In genomic region chr6:31622678-31623077, GRCh38 we compare ENCODE assay signal across 9 cellular contexts. TPM values are rescaled to one million over a fixed set of nuclear protein-coding genes. Genes with fewer than 3 reads are reported as not detected.
A peak's percentile ranks its signal among the peaks of the same experiment; 100 is the strongest.
DNase-seq lines count a peak whose midpoint lies in the region; ATAC-seq and TF ChIP-seq lines count a peak whose summit lies in the region.
"Had no signal": no experiment of that assay in that cellular context is flagged by ENCODE, and none has a peak within 500 bp of the region (broad histone marks: within the 10 kb centered on the region; RNA-seq: fewer than 3 reads in every experiment).

No MANE protein-coding gene starts in this region.

- TF ChIP-seq CTCF in 22Rv1 (IDR thresholded peaks at IDR 0.05): no peak
- no peak for TF ChIP-seq CTCF in lower lobe of right lung (IDR thresholded peaks at IDR 0.05)
- no peak for TF ChIP-seq CTCF in psoas muscle (IDR thresholded peaks at IDR 0.05)

- no peak overlapping the region; the same call in 1 of the 2 replicates for H3K9ac ChIP-seq in HUES48 (ENCODE audit: low read depth, low read length)

- peaks cover 72% of the 10 kb centered on the region for H3K36me3 Mint-ChIP-seq in activated naive CD8-positive, alpha-beta T cell treated with anti-CD3 and anti-CD28 coated beads, Interleukin-2, amount 50 U/mL, for 24 hours (ENCODE audit: low read depth)

- no peaks in the 10 kb centered on the region for H3K27me3 Mint-ChIP-seq in activated naive CD8-positive, alpha-beta T cell treated with anti-CD3 and anti-CD28 coated beads, Interleukin-2, amount 50 U/mL, for 24 hours

- 58 to 69% (median 59%) methylated on average over 10 of the region's 10 CpGs for WGBS in psoas muscle, 3 donors

- peaks cover 13% of the 10 kb centered on the region for H3K4me1 ChIP-seq in HUES48 (ENCODE audit: control insufficient read depth, insufficient read depth, low read length)
- peaks cover 22% of the 10 kb centered on the region for H3K4me1 ChIP-seq in lower lobe of right lung
- H3K4me1 ChIP-seq in psoas muscle: peaks cover 16% of the 10 kb centered on the region

- H3K36me3 ChIP-seq in HUES48 (ENCODE audit: control insufficient read depth, insufficient read depth, low read length) (peaks cover 61% of the 10 kb centered on the region), lower lobe of right lung (peaks cover 55% of the 10 kb centered on the region), psoas muscle (ENCODE audit: insufficient read depth in 1 of 2, low read depth in 1 of 2) (peaks cover 18 to 58% of the 10 kb centered on the region in 2 donors)

- peak overlapping the region; percentile 96 for H3K4me3 Mint-ChIP-seq in activated naive CD8-positive, alpha-beta T cell treated with anti-CD3 and anti-CD28 coated beads, Interleukin-2, amount 50 U/mL, for 24 hours

- peaks cover 40% of the 10 kb centered on the region for H3K4me1 Mint-ChIP-seq in activated naive CD8-positive, alpha-beta T cell treated with anti-CD3 and anti-CD28 coated beads, Interleukin-2, amount 50 U/mL, for 24 hours

- ATAC-seq in activated naive CD8-positive, alpha-beta T cell treated with anti-CD3 and anti-CD28 coated beads, Interleukin-2, amount 50 U/mL, for 24 hours: no peak
- ATAC-seq in lower lobe of right lung (no peak), GM18867 (IDR thresholded peaks at IDR 0.05; ENCODE audit: unreplicated experiment) (no peak), psoas muscle (no peak), HG03520 (IDR thresholded peaks at IDR 0.05; ENCODE audit: unreplicated experiment) (no peak), GM21825 (IDR thresholded peaks at IDR 0.05; ENCODE audit: unreplicated experiment) (no peak)

- H3K9me3 ChIP-seq in HUES48 (ENCODE audit: control insufficient read depth, insufficient read depth, low read length) (no peaks in the 10 kb centered on the region), lower lobe of right lung (no peaks in the 10 kb centered on the region), psoas muscle (no peaks in the 10 kb centered on the region)

- H3K4me3 ChIP-seq in HUES48 (ENCODE audit: low read depth, low read length) (peak overlapping the region; percentile 84), lower lobe of right lung (no peak overlapping the region), psoas muscle (no peak overlapping the region)

- intact Hi-C loops in lower lobe of right lung (cut with DNase I): no loop called here
- intact Hi-C loops in psoas muscle (cut with DNase I): loop anchor here in 1 of 2 donors (2.0 kb wide), 1 partner anchor 28 kb away; no protein-coding TSS in a partner anchor

- DNase-seq in activated naive CD8-positive, alpha-beta T cell treated with anti-CD3 and anti-CD28 coated beads, Interleukin-2, amount 50 U/mL, for 24 hours: no peak
- peak; percentile 66 for DNase-seq in lower lobe of right lung
- DNase-seq in psoas muscle: no peak
- DNase-seq: midbrain had no signal

- H3K9me3 Mint-ChIP-seq in activated naive CD8-positive, alpha-beta T cell treated with anti-CD3 and anti-CD28 coated beads, Interleukin-2, amount 50 U/mL, for 24 hours: no peaks in the 10 kb centered on the region

- peak overlapping the region; percentile 96 for H3K27ac Mint-ChIP-seq in activated naive CD8-positive, alpha-beta T cell treated with anti-CD3 and anti-CD28 coated beads, Interleukin-2, amount 50 U/mL, for 24 hours

- no peaks in the 10 kb centered on the region for H3K27me3 ChIP-seq in HUES48 (ENCODE audit: control insufficient read depth, insufficient read depth, low read length)
- no peaks in the 10 kb centered on the region for H3K27me3 ChIP-seq in lower lobe of right lung (ENCODE audit: low read depth)
- H3K27me3 ChIP-seq in psoas muscle (ENCODE audit: insufficient read depth in 3 of 3, low read length in 2 of 3): no peaks in the 10 kb centered on the region

- peak overlapping the region; percentile 96 for H3K27ac ChIP-seq in 22Rv1
- H3K27ac ChIP-seq in HUES48 (ENCODE audit: low read depth, low read length): no peak overlapping the region
- H3K27ac ChIP-seq in lower lobe of right lung: peak overlapping the region; percentile 97
- no peak overlapping the region for H3K27ac ChIP-seq in psoas muscle

RNA-seq across cellular contexts. Expression of gene PRRC2A, which starts 2.2 kb away (rescaled TPM):
- total RNA-seq in lower lobe of right lung: 133 TPM
- 100 to 1,000 TPM in 1 of 4 donors, 10 to 100 TPM in 3; 80.1 to 116 (median 81.7) TPM for total RNA-seq in psoas muscle
- 100 to 1,000 TPM in 1 of 3 donors, 10 to 100 TPM in 2; 60.2 to 119 (median 65.3) TPM for polyA plus RNA-seq in psoas muscle

RNA-seq across cellular contexts. Expression of gene AIF1, which starts 7.6 kb away (rescaled TPM):
- 109 TPM for total RNA-seq in lower lobe of right lung
- total RNA-seq in psoas muscle: 1 to 10 TPM; 2.6 to 9.5 (median 4.6) TPM
- polyA plus RNA-seq in psoas muscle: 10 to 100 TPM in 1 of 3 donors, 1 to 10 TPM in 2; 4.9 to 11.3 (median 5.7) TPM

RNA-seq across cellular contexts. Expression of gene BAG6, which starts 29.8 kb away (rescaled TPM):
- total RNA-seq in lower lobe of right lung: 253 TPM
- total RNA-seq in psoas muscle: 100 to 1,000 TPM; 317 to 370 (median 341) TPM
- polyA plus RNA-seq in psoas muscle: 100 to 1,000 TPM; 294 to 419 (median 302) TPM

RNA-seq across cellular contexts. Expression of gene NCR3, which starts 29.9 kb away (rescaled TPM):
- 2.6 TPM for total RNA-seq in lower lobe of right lung
- total RNA-seq in psoas muscle: not detected
- under 1 TPM in 2 of 3 donors, not detected in 1; 0.08 to 0.20 TPM for polyA plus RNA-seq in psoas muscle

RNA-seq across cellular contexts. Expression of gene APOM, which starts 33.0 kb away (rescaled TPM):
- 1.6 TPM for total RNA-seq in lower lobe of right lung
- total RNA-seq in psoas muscle: 1 to 10 TPM; 1.9 to 3.0 (median 2.3) TPM
- 1 to 10 TPM; 1.8 to 3.5 (median 2.0) TPM for polyA plus RNA-seq in psoas muscle

Comparison
In these comparisons a context has a peak if more than half of its experiments do, and no peak if none do; other contexts are left out.
1. H3K27ac ChIP-seq: peak in 22Rv1 (single experiment) and lower lobe of right lung (single experiment); none in HUES48 (single experiment) and psoas muscle (single experiment).
2. RNA of gene AIF1, which starts 7.6 kb away (total RNA-seq): 109 TPM in lower lobe of right lung (single experiment); 2.6 to 9.5 TPM in psoas muscle; every median in the first group is over 10 times any median in the second.